ENCODE assay signal across 8 cellular contexts in genomic region chr21:34202553-34203332, GRCh38.
A peak's percentile ranks its signal among the peaks of the same experiment; 100 is the strongest.
DNase-seq lines count a peak whose midpoint lies in the region; ATAC-seq and TF ChIP-seq lines count a peak whose summit lies in the region.

No MANE protein-coding gene starts in this region.

- no peaks in the 10 kb centered on the region for H3K36me3 Mint-ChIP-seq in activated naive CD4-positive, alpha-beta T cell treated with anti-CD3 and anti-CD28 coated beads, Interleukin-2, amount 50 U/mL, for 24 hours
- no peaks in the 10 kb centered on the region for H3K36me3 Mint-ChIP-seq in chondrocyte (ENCODE audit: low read depth)

- TF ChIP-seq CTCF in chondrocyte (IDR thresholded peaks at IDR 0.05), result no peak

- no peaks in the 10 kb centered on the region for H3K27me3 ChIP-seq in mononuclear cell (ENCODE audit: insufficient read depth, low read length)

- DNase-seq in activated naive CD4-positive, alpha-beta T cell treated with Interleukin-2 at 50 U/mL for 16 hours, result no peak
- DNase-seq in chondrocyte (ENCODE audit: low spot score), result no peak
- peak; percentile 60 for DNase-seq in ureter (ENCODE audit: low spot score)
- no peak for DNase-seq in NCI-H226

- ATAC-seq in HG02610 (IDR thresholded peaks at IDR 0.05; ENCODE audit: unreplicated experiment) (no peak), GM21825 (IDR thresholded peaks at IDR 0.05; ENCODE audit: unreplicated experiment) (no peak)

- H3K4me3 Mint-ChIP-seq in activated naive CD4-positive, alpha-beta T cell treated with anti-CD3 and anti-CD28 coated beads, Interleukin-2, amount 50 U/mL, for 24 hours, result peak overlapping the region; percentile 68
- H3K4me3 Mint-ChIP-seq in chondrocyte (ENCODE audit: unreplicated experiment), result peak overlapping the region; percentile 66

- no peaks in the 10 kb centered on the region for H3K9me3 ChIP-seq in mononuclear cell (ENCODE audit: low read depth, low read length)

- H3K9me3 Mint-ChIP-seq in activated naive CD4-positive, alpha-beta T cell treated with anti-CD3 and anti-CD28 coated beads, Interleukin-2, amount 50 U/mL, for 24 hours, result no peaks in the 10 kb centered on the region
- H3K9me3 Mint-ChIP-seq in chondrocyte (ENCODE audit: low read depth), result no peaks in the 10 kb centered on the region

- peaks cover 48% of the 10 kb centered on the region for H3K4me1 Mint-ChIP-seq in activated naive CD4-positive, alpha-beta T cell treated with anti-CD3 and anti-CD28 coated beads, Interleukin-2, amount 50 U/mL, for 24 hours
- H3K4me1 Mint-ChIP-seq in chondrocyte (ENCODE audit: low read depth), result peaks cover 66% of the 10 kb centered on the region

- peak overlapping the region; percentile 34 for H3K4me3 ChIP-seq in mononuclear cell (ENCODE audit: low read length)

- H3K27me3 Mint-ChIP-seq in activated naive CD4-positive, alpha-beta T cell treated with anti-CD3 and anti-CD28 coated beads, Interleukin-2, amount 50 U/mL, for 24 hours, result no peaks in the 10 kb centered on the region
- H3K27me3 Mint-ChIP-seq in chondrocyte (ENCODE audit: low read depth), result no peaks in the 10 kb centered on the region

- peaks cover 88% of the 10 kb centered on the region for H3K4me1 ChIP-seq in mononuclear cell (ENCODE audit: insufficient read depth, low read length)

- H3K27ac Mint-ChIP-seq in activated naive CD4-positive, alpha-beta T cell treated with anti-CD3 and anti-CD28 coated beads, Interleukin-2, amount 50 U/mL, for 24 hours, result no peak overlapping the region
- peak overlapping the region; percentile 68 for H3K27ac Mint-ChIP-seq in chondrocyte (ENCODE audit: unreplicated experiment)
